ENCODE assay signal across 8 cellular contexts in the genomic region with DNA sequence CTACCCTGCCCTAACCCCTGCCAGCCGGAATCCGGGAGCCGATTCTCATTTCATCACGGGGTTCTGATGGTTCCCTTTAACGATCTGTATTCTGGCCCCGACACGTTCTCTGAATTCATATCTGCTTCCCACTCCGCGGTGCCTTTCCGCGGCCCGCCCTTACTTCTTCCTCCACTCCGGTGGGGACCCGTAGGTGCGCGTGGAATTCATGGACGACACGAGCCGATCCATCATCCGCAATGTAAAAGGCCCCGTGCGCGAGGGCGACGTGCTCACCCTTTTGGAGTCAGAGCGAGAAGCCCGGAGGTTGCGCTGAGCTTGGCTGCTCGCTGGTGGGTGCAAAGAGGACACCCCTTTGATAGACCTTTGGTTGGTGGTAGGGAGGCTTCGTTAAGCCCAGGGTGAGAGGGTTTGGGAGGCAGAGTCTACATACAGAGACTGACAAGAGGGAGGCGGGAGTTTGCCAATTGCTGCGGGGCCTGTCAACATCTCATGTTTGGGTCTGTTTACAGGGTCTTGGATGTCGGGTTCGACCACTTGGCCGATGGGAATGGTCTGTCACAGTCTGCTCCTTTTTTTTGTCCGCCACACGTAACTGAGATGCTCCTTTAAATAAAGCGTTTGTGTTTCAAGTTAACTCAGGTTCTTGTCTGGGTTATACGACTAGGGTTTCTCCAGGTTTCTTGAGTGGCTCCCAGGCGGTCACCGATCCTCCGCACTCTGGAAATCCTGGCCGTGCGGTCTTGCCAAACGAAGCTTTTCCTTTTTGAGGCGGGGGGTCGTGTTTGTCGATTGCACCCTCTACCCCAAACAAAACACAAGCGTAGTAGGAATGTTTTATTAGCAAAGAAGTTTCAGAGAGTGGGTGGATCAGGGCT. TPM values are rescaled to one million over a fixed set of nuclear protein-coding genes. Genes with fewer than 3 reads are reported as not detected.
DNase-seq lines count a peak whose midpoint lies in the region; ATAC-seq and TF ChIP-seq lines count a peak whose summit lies in the region.

No MANE protein-coding gene starts in this region.

- H3K4me1 Mint-ChIP-seq in nephron = peaks cover 18% of the 10 kb centered on the region

- peak overlapping the region; percentile 98 to 100 (median 99) for H3K4me3 Mint-ChIP-seq in nephron

- peak overlapping the region; percentile 93 to 96 (median 94) for H3K27ac Mint-ChIP-seq in nephron

- POLR2A ChIA-PET in PC-9 (lab: Charles Lee; ENCODE audit: unreplicated experiment) = interaction anchor here (0.6 to 0.9 kb wide), 3 partner anchors 13 to 816 kb away, joined by 3 to 5 read pairs (median 5); no protein-coding TSS in a partner anchor

- H3K36me3 Mint-ChIP-seq in nephron (ENCODE audit: low read depth) = peaks cover 6% of the 10 kb centered on the region

- intact Hi-C loops in PC-9 (cut with micrococcal nuclease; ENCODE audit: unreplicated experiment) = no loop called here

- TSS peak; percentile 78 for BruUV-seq in PC-9 (replicated peaks; lab: Mats Ljungman, UMichigan)

- H3K9me3 ChIP-seq in PC-9 (ENCODE audit: insufficient read depth, low read depth) = no peaks in the 10 kb centered on the region

- H3K79me2 ChIP-seq in PC-9 (ENCODE audit: low read depth) = peaks cover 50% of the 10 kb centered on the region

- H3K27ac ChIP-seq in PC-9 = peak overlapping the region; percentile 23

- H3K9me3 Mint-ChIP-seq in nephron = no peaks in the 10 kb centered on the region

- H3F3A ChIP-seq in PC-9 (ENCODE audit: insufficient read depth, low read depth) = peaks cover 50% of the 10 kb centered on the region; the same call in 1 of the 2 replicates

- peaks cover 24% of the 10 kb centered on the region for H4K20me1 ChIP-seq in PC-9 (ENCODE audit: insufficient read depth)

- H3K4me1 ChIP-seq in PC-9 (replicated peaks; ENCODE audit: insufficient read depth) = peaks cover 20% of the 10 kb centered on the region

- H3K36me3 ChIP-seq in PC-9 (ENCODE audit: low read depth) = peaks cover 25% of the 10 kb centered on the region

- TF ChIP-seq CTCF in PC-9 (conservative IDR thresholded peaks at IDR 0.05) (no peak), epithelial cell of esophagus (IDR thresholded peaks at IDR 0.05; ENCODE audit: insufficient read depth, low read depth, low read length, missing control alignments) (no peak), nephron (IDR thresholded peaks at IDR 0.05; ENCODE audit: unreplicated experiment in 3 of 3) (no peak)

- H3K4me3 ChIP-seq in GM08714 (ENCODE audit: low read length) (peak overlapping the region; percentile 94), PC-9 (peak overlapping the region; percentile 92), epithelial cell of esophagus (ENCODE audit: low read length) (peak overlapping the region; percentile 100)

- CTCF ChIA-PET in PC-9 (lab: Charles Lee) = no interaction called here

- no peak for DNase-seq in PC-9
- no peak for DNase-seq in epithelial cell of esophagus (ENCODE audit: low read depth)
- no peak for DNase-seq in SW480 (ENCODE audit: low spot score)
- no peak for DNase-seq in NCI-H1092 treated with DMSO at 0.1 percent for 48 hours (lab: John Stamatoyannopoulos, UW)

- ATAC-seq in HG03159 (IDR thresholded peaks at IDR 0.05; ENCODE audit: unreplicated experiment) (no peak), GM19395 (IDR thresholded peaks at IDR 0.05; ENCODE audit: unreplicated experiment) (no peak)

- H3K9me2 ChIP-seq in PC-9 (ENCODE audit: insufficient read depth) = no peaks in the 10 kb centered on the region

- H2AFZ ChIP-seq in PC-9 = peak overlapping the region; percentile 47

- peaks cover 4% of the 10 kb centered on the region for H3K27me3 Mint-ChIP-seq in nephron (ENCODE audit: low read depth)

- no peaks in the 10 kb centered on the region for H3K27me3 ChIP-seq in PC-9 (ENCODE audit: insufficient read depth, low read depth)

- peak overlapping the region; percentile 99 for H3K4me2 ChIP-seq in PC-9

RNA-seq across cellular contexts. Expression of a gene that starts 0.7 kb away (rescaled TPM):
- 1,283 and 1,512 TPM in 2 replicates for total RNA-seq in PC-9 (2021)

RNA-seq across cellular contexts. Expression of a gene that starts 0.8 kb away (rescaled TPM):
- 49.8 and 61.7 TPM in 2 replicates for total RNA-seq in PC-9 (2021)

RNA-seq across cellular contexts. Expression of a gene that starts 13.8 kb away (rescaled TPM):
- total RNA-seq in PC-9 (2021) = 42.9 and 52.8 TPM in 2 replicates

RNA-seq across cellular contexts. Expression of a gene that starts 21.1 kb away (rescaled TPM):
- total RNA-seq in PC-9 (2021) = 0.37 and 1.6 TPM in 2 replicates

RNA-seq across cellular contexts. Expression of a gene that starts 42.0 kb away (rescaled TPM):
- 0.30 TPM in 1 of 2 replicates, not detected in the other for total RNA-seq in PC-9 (2021)
